19 cellular contexts compared by ENCODE assay signal in the genomic region with DNA sequence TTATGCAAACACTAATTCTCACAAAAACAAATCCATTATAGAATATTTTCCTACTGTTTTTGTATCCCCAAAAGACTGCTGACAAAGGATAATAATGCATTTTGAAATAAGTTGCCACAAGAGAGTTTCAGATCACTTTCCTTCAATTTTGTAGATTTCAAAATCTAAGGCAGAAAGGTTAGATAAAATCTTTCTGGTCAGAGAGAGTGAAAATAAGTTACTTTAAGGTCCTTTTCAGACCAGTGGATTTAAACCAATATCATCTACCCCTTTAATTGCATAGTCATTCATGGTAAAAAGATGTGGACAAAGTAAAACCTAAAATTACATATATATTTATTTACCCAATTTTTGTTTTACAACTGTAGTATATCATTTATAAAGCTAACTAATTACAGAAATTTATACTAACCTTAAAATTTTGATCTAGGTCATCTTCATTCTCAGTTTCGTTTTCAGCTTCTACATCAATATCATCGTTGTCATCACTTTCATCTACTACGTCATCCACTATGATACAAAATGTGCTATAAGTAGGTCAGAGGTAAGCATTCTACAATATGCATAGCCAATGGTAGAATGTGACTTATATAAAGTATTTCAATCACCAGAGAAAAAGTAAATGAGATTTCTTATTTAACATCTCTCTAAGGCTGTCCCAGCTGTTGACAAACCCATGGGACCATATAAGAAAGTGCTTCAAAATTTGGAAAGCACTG.
"Had no signal": no experiment of that assay in that cellular context is flagged by ENCODE, and none has a peak within 500 bp of the region (broad histone marks: within the 10 kb centered on the region; RNA-seq: fewer than 3 reads in every experiment).

No MANE protein-coding gene starts in this region.

- H3K27ac Mint-ChIP-seq: activated naive CD8-positive, alpha-beta T cell; nephron; stimulated activated naive B cell treated with anti-CD40 and anti-IgM and Interleukin-4, amounts not matched to agents 10 μg/mL and 1 μg/mL and 100 μg/mL, for 72 hours had no signal

- H3K27ac ChIP-seq: coronary artery, foreskin keratinocyte, thyroid gland, uterus had no signal

- H3K36me3 ChIP-seq: thyroid gland, uterus had no signal

- H3K4me3 Mint-ChIP-seq: activated naive CD8-positive, alpha-beta T cell; nephron; stimulated activated naive B cell treated with anti-CD40 and anti-IgM and Interleukin-4, amounts not matched to agents 10 μg/mL and 1 μg/mL and 100 μg/mL, for 72 hours had no signal

- H3K9me3 ChIP-seq: thyroid gland, uterus had no signal

- H3K4me1 ChIP-seq: foreskin keratinocyte, thyroid gland, uterus had no signal

- H3K27me3 ChIP-seq: foreskin keratinocyte, thyroid gland, uterus had no signal

- DNase-seq: activated CD4-positive, alpha-beta T cell treated with anti-CD3 and anti-CD28 coated beads, Interleukin-2, amount 50 U/mL, for 48 hours; activated CD4-positive, CD25-positive, alpha-beta regulatory T cell treated with anti-CD3 and anti-CD28 coated beads, Interleukin-2, amount 50 U/mL, for 72 hours; activated gamma-delta T cell treated with Interleukin-2 at 50 U/mL for 16 hours; activated T-cell treated with anti-CD3 and anti-CD28 coated beads, Interleukin-2, amount 50 U/mL, for 48 hours; amniotic stem cell; effector CD8-positive, alpha-beta T cell; foreskin keratinocyte; mesendoderm; nucleus accumbens; posterior cingulate gyrus; retina; stimulated activated CD4-positive, alpha-beta T cell treated with anti-CD3 and anti-CD28 coated beads, Interleukin-2, amount 100 ng/mL, for 48 hours; stimulated activated naive B cell treated with anti-CD40 and anti-IgM and Interleukin-4, amounts not matched to agents 10 μg/mL and 1 μg/mL and 100 μg/mL, for 72 hours; T-helper 9 cell; thyroid gland; uterus had no signal

- ATAC-seq: foreskin keratinocyte; stimulated activated naive B cell treated with anti-CD40 and anti-IgM and Interleukin-4, amounts not matched to agents 10 μg/mL and 1 μg/mL and 100 μg/mL, for 72 hours had no signal

- H3K4me3 ChIP-seq: coronary artery, thyroid gland, uterus had no signal

- H3K9me3 Mint-ChIP-seq: nephron; stimulated activated naive B cell treated with anti-CD40 and anti-IgM and Interleukin-4, amounts not matched to agents 10 μg/mL and 1 μg/mL and 100 μg/mL, for 72 hours had no signal

- H3K27me3 Mint-ChIP-seq: activated naive CD8-positive, alpha-beta T cell; stimulated activated naive B cell treated with anti-CD40 and anti-IgM and Interleukin-4, amounts not matched to agents 10 μg/mL and 1 μg/mL and 100 μg/mL, for 72 hours had no signal

- H3K4me1 Mint-ChIP-seq: nephron had no signal
